Comparison of ENCODE assay signal across 23 cellular contexts in the genomic region with DNA sequence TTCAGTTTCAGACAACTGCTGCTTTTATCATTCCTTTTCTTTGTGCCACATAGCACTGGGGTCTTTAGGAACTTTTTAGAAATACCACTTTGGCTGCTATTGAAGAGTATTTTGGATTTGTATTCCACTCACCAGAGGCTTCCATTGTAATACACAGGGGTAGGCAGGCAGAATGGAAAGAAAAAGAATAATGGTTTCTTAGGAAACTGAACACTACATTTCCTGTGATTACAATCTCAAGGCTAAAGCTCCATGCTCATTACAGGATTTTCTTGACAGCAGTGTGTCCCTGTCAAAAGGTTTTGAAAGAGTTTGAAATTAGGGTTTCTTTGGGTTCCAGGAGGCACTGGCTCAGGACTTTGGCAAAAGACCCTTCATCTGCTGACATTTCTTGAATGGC.
"Had no signal": no experiment of that assay in that cellular context is flagged by ENCODE, and none has a peak within 500 bp of the region (broad histone marks: within the 10 kb centered on the region; RNA-seq: fewer than 3 reads in every experiment).

No MANE protein-coding gene starts in this region.

- FAIRE-seq: small intestine had no signal

- H3K27me3 Mint-ChIP-seq: activated naive CD8-positive, alpha-beta T cell; stimulated activated naive CD8-positive, alpha-beta T cell treated with anti-CD3 and anti-CD28 coated beads, Interleukin-15, amount 100 ng/mL, for 72 hours had no signal

- H3K4me3 Mint-ChIP-seq: activated naive CD8-positive, alpha-beta T cell; mesothelial cell of epicardium; stimulated activated memory B cell treated with anti-CD40 and anti-IgM and Interleukin-4, amounts not matched to agents 10 μg/mL and 1 μg/mL and 100 μg/mL, for 72 hours; stimulated activated naive CD8-positive, alpha-beta T cell treated with anti-CD3 and anti-CD28 coated beads, Interleukin-15, amount 100 ng/mL, for 72 hours had no signal

- H3K36me3 Mint-ChIP-seq: mesothelial cell of epicardium, naive B cell had no signal

- H3K9me3 ChIP-seq: heart right ventricle, prostate gland, sigmoid colon, upper lobe of left lung had no signal

- H3K27ac ChIP-seq: coronary artery, esophagus squamous epithelium, prostate gland, sigmoid colon, upper lobe of left lung had no signal

- H3K4me3 ChIP-seq: coronary artery, esophagus squamous epithelium, heart right ventricle, prostate gland, sigmoid colon, upper lobe of left lung had no signal

- ATAC-seq: heart right ventricle; stimulated activated memory B cell treated with anti-CD40 and anti-IgM and Interleukin-4, amounts not matched to agents 10 μg/mL and 1 μg/mL and 100 μg/mL, for 72 hours; stimulated activated naive CD8-positive, alpha-beta T cell treated with anti-CD3 and anti-CD28 coated beads, Interleukin-15, amount 100 ng/mL, for 72 hours had no signal

- H3K36me3 ChIP-seq: esophagus squamous epithelium, heart right ventricle, prostate gland, sigmoid colon, upper lobe of left lung had no signal

- DNase-seq: activated CD4-positive, alpha-beta T cell treated with anti-CD3 and anti-CD28 coated beads for 48 hours; activated CD4-positive, alpha-beta T cell treated with anti-CD3 and anti-CD28 coated beads, Interleukin-2, amount 50 U/mL, for 48 hours; activated CD8-positive, alpha-beta memory T cell treated with anti-CD3 and anti-CD28 coated beads for 24 hours; activated effector memory CD4-positive, alpha-beta T cell treated with Interleukin-2 at 50 U/mL for 16 hours; activated naive CD4-positive, alpha-beta T cell treated with Interleukin-2 at 50 U/mL for 16 hours; esophagus squamous epithelium; foreskin melanocyte; heart right ventricle; sigmoid colon; small intestine; stimulated activated CD4-positive, alpha-beta T cell treated with anti-CD3 and anti-CD28 coated beads, Interleukin-1b, Interleukin-23, amount 100 ng/mL, for 48 hours; stimulated activated CD4-positive, alpha-beta T cell treated with anti-CD3 and anti-CD28 coated beads, Interleukin-4, amount 100 ng/mL, for 4 hours; stimulated activated CD8-positive, alpha-beta memory T cell treated with anti-CD3 and anti-CD28 coated beads, Interleukin-4, amount 100 ng/mL, for 48 hours; stimulated activated naive CD8-positive, alpha-beta T cell treated with anti-CD3 and anti-CD28 coated beads, Interleukin-15, amount 100 ng/mL, for 72 hours; substantia nigra; T-helper 2 cell had no signal

- H3K27me3 ChIP-seq: heart right ventricle, sigmoid colon, upper lobe of left lung had no signal

- H3K9me3 Mint-ChIP-seq: stimulated activated memory B cell treated with anti-CD40 and anti-IgM and Interleukin-4, amounts not matched to agents 10 μg/mL and 1 μg/mL and 100 μg/mL, for 72 hours; stimulated activated naive CD8-positive, alpha-beta T cell treated with anti-CD3 and anti-CD28 coated beads, Interleukin-15, amount 100 ng/mL, for 72 hours had no signal

- H3K27ac Mint-ChIP-seq: activated naive CD8-positive, alpha-beta T cell; stimulated activated memory B cell treated with anti-CD40 and anti-IgM and Interleukin-4, amounts not matched to agents 10 μg/mL and 1 μg/mL and 100 μg/mL, for 72 hours; stimulated activated naive CD8-positive, alpha-beta T cell treated with anti-CD3 and anti-CD28 coated beads, Interleukin-15, amount 100 ng/mL, for 72 hours had no signal
